In genomic region chr11:46295312-46295995, GRCh38 we compare ENCODE assay signal across 1 cellular context.
TF ChIP-seq lines count a peak whose summit lies in the region.

No MANE protein-coding gene starts in this region.

TF ChIP-seq in K562, 482 proteins besides CTCF, POLR2A, EP300 and RAD21 (continued from another document):
- TF ChIP-seq SIN3A (IDR thresholded peaks at IDR 0.05; ENCODE audit: borderline replicate concordance in 2 of 2, control insufficient read depth in 1 of 2, low read depth in 2 of 2, low read length in 2 of 2) (peak in 1 of 2 experiments; percentile 45; a peak in 2 of 4 replicates), ZNF274 (IDR thresholded peaks at IDR 0.05; ENCODE audit: borderline replicate concordance, low read depth, low read length) (no peak)
- TF ChIP-seq, protein P1, sequence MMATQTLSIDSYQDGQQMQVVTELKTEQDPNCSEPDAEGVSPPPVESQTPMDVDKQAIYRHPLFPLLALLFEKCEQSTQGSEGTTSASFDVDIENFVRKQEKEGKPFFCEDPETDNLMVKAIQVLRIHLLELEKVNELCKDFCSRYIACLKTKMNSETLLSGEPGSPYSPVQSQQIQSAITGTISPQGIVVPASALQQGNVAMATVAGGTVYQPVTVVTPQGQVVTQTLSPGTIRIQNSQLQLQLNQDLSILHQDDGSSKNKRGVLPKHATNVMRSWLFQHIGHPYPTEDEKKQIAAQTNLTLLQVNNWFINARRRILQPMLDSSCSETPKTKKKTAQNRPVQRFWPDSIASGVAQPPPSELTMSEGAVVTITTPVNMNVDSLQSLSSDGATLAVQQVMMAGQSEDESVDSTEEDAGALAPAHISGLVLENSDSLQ (IDR thresholded peaks at IDR 0.05) = peak; percentile 69
